In the genomic region with DNA sequence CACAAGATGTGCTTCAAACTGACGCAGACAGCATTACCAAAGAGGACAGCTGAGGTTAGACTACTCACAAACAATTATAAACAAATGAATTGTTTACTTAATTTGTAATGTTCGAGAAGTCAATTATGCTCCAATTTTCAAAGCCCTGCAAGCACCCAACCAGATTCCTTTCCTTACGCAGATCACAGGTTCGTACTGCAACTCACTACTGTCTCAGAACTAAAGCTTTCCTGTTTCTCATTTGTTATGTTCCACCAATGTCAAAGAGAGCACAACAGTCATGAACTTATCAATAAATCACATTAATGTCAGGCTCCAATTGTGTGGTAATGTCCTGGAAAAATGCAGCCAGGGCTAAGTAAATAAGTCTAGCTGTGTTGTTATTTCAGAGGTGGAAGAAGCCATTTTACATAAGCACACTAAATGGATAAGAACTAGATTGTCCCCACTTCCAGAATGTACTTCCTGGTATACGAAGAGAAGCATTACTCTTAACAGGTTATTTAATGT, we compare ENCODE assay signal across 27 cellular contexts.
DNase-seq lines count a peak whose midpoint lies in the region; ATAC-seq and TF ChIP-seq lines count a peak whose summit lies in the region.
"Had no signal": no experiment of that assay in that cellular context is flagged by ENCODE, and none has a peak within 500 bp of the region (broad histone marks: within the 10 kb centered on the region; RNA-seq: fewer than 3 reads in every experiment).

No MANE protein-coding gene starts in this region.

- ATAC-seq in T-helper 17 cell: no peak
- no peak for ATAC-seq in HG03565 (IDR thresholded peaks at IDR 0.05; ENCODE audit: unreplicated experiment)
- ATAC-seq: HCT116; naive thymus-derived CD4-positive, alpha-beta T cell; stimulated activated effector memory CD8-positive, alpha-beta T cell treated with anti-CD3 and anti-CD28 coated beads, Interleukin-12 subunit alpha, Interleukin-12 subunit beta, amount 100 ng/mL, for 72 hours had no signal

- H3K27me3 ChIP-seq in H7 (ENCODE audit: control insufficient read depth, insufficient read depth, low read length): no peaks in the 10 kb centered on the region
- H3K27me3 ChIP-seq: ascending aorta, transverse colon had no signal

- H3K4me3 Mint-ChIP-seq in T-helper 17 cell: no peak overlapping the region
- H3K4me3 Mint-ChIP-seq: activated B cell treated with CpG ODN at 0.5 μM for 24 hours; activated CD4-positive, alpha-beta T cell treated with anti-CD3 and anti-CD28 coated beads, Interleukin-2, amount 10 ng/mL, durations not matched to agents 7 days and 5 days; activated naive CD8-positive, alpha-beta T cell treated with anti-CD3 and anti-CD28 coated beads for 36 hours; activated T-cell treated with anti-CD3 and anti-CD28 coated beads, Interleukin-2, amount 50 U/mL, for 24 hours; IgD-negative memory B cell; naive thymus-derived CD4-positive, alpha-beta T cell; stimulated activated effector memory CD8-positive, alpha-beta T cell treated with anti-CD3 and anti-CD28 coated beads, Interleukin-12 subunit alpha, Interleukin-12 subunit beta, amount 100 ng/mL, for 72 hours had no signal

- H3K27ac Mint-ChIP-seq in T-helper 17 cell: no peak overlapping the region
- H3K27ac Mint-ChIP-seq: activated B cell treated with CpG ODN at 0.5 μM for 24 hours; activated CD4-positive, alpha-beta T cell treated with anti-CD3 and anti-CD28 coated beads, Interleukin-2, amount 10 ng/mL, durations not matched to agents 7 days and 5 days; activated naive CD8-positive, alpha-beta T cell treated with anti-CD3 and anti-CD28 coated beads for 36 hours; activated T-cell treated with anti-CD3 and anti-CD28 coated beads, Interleukin-2, amount 50 U/mL, for 24 hours; IgD-negative memory B cell; naive thymus-derived CD4-positive, alpha-beta T cell; stimulated activated effector memory CD8-positive, alpha-beta T cell treated with anti-CD3 and anti-CD28 coated beads, Interleukin-12 subunit alpha, Interleukin-12 subunit beta, amount 100 ng/mL, for 72 hours had no signal

- no peaks in the 10 kb centered on the region for H3K36me3 Mint-ChIP-seq in T-helper 17 cell (ENCODE audit: low read depth)
- H3K36me3 Mint-ChIP-seq: activated naive CD8-positive, alpha-beta T cell treated with anti-CD3 and anti-CD28 coated beads for 36 hours; IgD-negative memory B cell; stimulated activated effector memory CD8-positive, alpha-beta T cell treated with anti-CD3 and anti-CD28 coated beads, Interleukin-12 subunit alpha, Interleukin-12 subunit beta, amount 100 ng/mL, for 72 hours had no signal

- H3K9me3 ChIP-seq in T-helper 17 cell (ENCODE audit: control insufficient read depth, low read length, poor library complexity, severe bottlenecking): no peaks in the 10 kb centered on the region
- H3K9me3 ChIP-seq: ascending aorta, SK-N-SH, transverse colon had no signal

- DNase-seq in AG10803 (ENCODE audit: low read depth) (peak; percentile 6), NCI-H1417 treated with DMSO at 0.1 percent for 48 hours (lab: John Stamatoyannopoulos, UW) (peak; percentile 16), dermis blood vessel endothelial cell (peak; percentile 12), lung microvascular endothelial cell (ENCODE audit: low read depth in 2 of 2) (peak; percentile 63 to 80), T-helper 17 cell (no peak), NCI-H146 (lab: John Stamatoyannopoulos, UW) (no peak), H7 (no peak)
- DNase-seq: 8988T; activated B cell treated with CpG ODN at 0.5 μM for 24 hours; activated CD4-positive, alpha-beta T cell treated with anti-CD3 and anti-CD28 coated beads, Interleukin-2, amount 10 ng/mL, durations not matched to agents 7 days and 5 days; activated gamma-delta T cell; activated naive CD8-positive, alpha-beta T cell treated with anti-CD3 and anti-CD28 coated beads for 36 hours; activated T-cell treated with anti-CD3 and anti-CD28 coated beads, Interleukin-2, amount 50 U/mL, for 24 hours; EL; foreskin fibroblast; head of caudate nucleus; naive thymus-derived CD4-positive, alpha-beta T cell; NCI-H187; NCI-H446 treated with DMSO at 0.1 percent for 48 hours; OCI-M1; SK-N-SH; transverse colon had no signal

- no peak overlapping the region for H3K4me3 ChIP-seq in AG10803 (ENCODE audit: low read length)
- H3K4me3 ChIP-seq in H7 (ENCODE audit: insufficient read depth, low read depth, low read length): no peak overlapping the region
- H3K4me3 ChIP-seq: ascending aorta, transverse colon had no signal

- no peaks in the 10 kb centered on the region for H3K27me3 Mint-ChIP-seq in T-helper 17 cell
- H3K27me3 Mint-ChIP-seq: activated B cell treated with CpG ODN at 0.5 μM for 24 hours; activated CD4-positive, alpha-beta T cell treated with anti-CD3 and anti-CD28 coated beads, Interleukin-2, amount 10 ng/mL, durations not matched to agents 7 days and 5 days; activated naive CD8-positive, alpha-beta T cell treated with anti-CD3 and anti-CD28 coated beads for 36 hours; activated T-cell treated with anti-CD3 and anti-CD28 coated beads, Interleukin-2, amount 50 U/mL, for 24 hours; IgD-negative memory B cell; naive thymus-derived CD4-positive, alpha-beta T cell had no signal

- TF ChIP-seq CTCF in AG10803 (conservative IDR thresholded peaks at IDR 0.05; ENCODE audit: low read length): no peak

- peaks cover 2% of the 10 kb centered on the region for H3K4me1 Mint-ChIP-seq in T-helper 17 cell
- H3K4me1 Mint-ChIP-seq: activated B cell treated with CpG ODN at 0.5 μM for 24 hours; activated CD4-positive, alpha-beta T cell treated with anti-CD3 and anti-CD28 coated beads, Interleukin-2, amount 10 ng/mL, durations not matched to agents 7 days and 5 days; IgD-negative memory B cell; stimulated activated effector memory CD8-positive, alpha-beta T cell treated with anti-CD3 and anti-CD28 coated beads, Interleukin-12 subunit alpha, Interleukin-12 subunit beta, amount 100 ng/mL, for 72 hours had no signal

- H3K36me3 ChIP-seq in H7 (replicated peaks; ENCODE audit: control insufficient read depth, insufficient read depth, low read length): no peaks in the 10 kb centered on the region
- H3K36me3 ChIP-seq: ascending aorta, transverse colon had no signal

Comparison
In these comparisons a context has a peak if more than half of its experiments do, and no peak if none do; other contexts are left out.
1. DNase-seq: peak in AG10803 (single experiment), NCI-H1417 treated with DMSO at 0.1 percent for 48 hours (single experiment), dermis blood vessel endothelial cell (single experiment) and lung microvascular endothelial cell (2 of 2); none in T-helper 17 cell (0 of 3), NCI-H146 (single experiment) and H7 (single experiment).